Comparison of ENCODE assay signal across 8 cellular contexts in genomic region chr21:33642896-33643657, GRCh38. TPM values are rescaled to one million over a fixed set of nuclear protein-coding genes. Genes with fewer than 3 reads are reported as not detected.
DNase-seq lines count a peak whose midpoint lies in the region; ATAC-seq and TF ChIP-seq lines count a peak whose summit lies in the region.

No MANE protein-coding gene starts in this region.

- H3K36me3 ChIP-seq in ES-I3 (ENCODE audit: insufficient read depth, low read length) (no peaks in the 10 kb centered on the region), aorta (ENCODE audit: control insufficient read depth in 1 of 2, insufficient read depth in 2 of 2, low read length in 1 of 2) (no peaks in the 10 kb centered on the region)

- peaks cover 14% of the 10 kb centered on the region for H3K4me1 ChIP-seq in ES-I3 (ENCODE audit: insufficient read depth, low read length)
- peaks cover 0 to 4% of the 10 kb centered on the region in 2 donors for H3K4me1 ChIP-seq in aorta (ENCODE audit: control insufficient read depth in 1 of 2, insufficient read depth in 2 of 2, low read length in 2 of 2)

- peak overlapping the region; percentile 85 to 91 for H3K4me3 Mint-ChIP-seq in activated T-cell treated with anti-CD3 and anti-CD28 coated beads, Interleukin-2, amount 50 U/mL, for 72 hours
- H3K4me3 Mint-ChIP-seq in naive B cell: peak overlapping the region; percentile 81 to 94 (median 90)

- no peaks in the 10 kb centered on the region for H3K36me3 Mint-ChIP-seq in activated T-cell treated with anti-CD3 and anti-CD28 coated beads, Interleukin-2, amount 50 U/mL, for 72 hours (ENCODE audit: insufficient read depth in 2 of 2)
- no peaks in the 10 kb centered on the region for H3K36me3 Mint-ChIP-seq in naive B cell

- ATAC-seq in activated T-cell treated with anti-CD3 and anti-CD28 coated beads, Interleukin-2, amount 50 U/mL, for 72 hours (replicated peaks in 1 of 2): peak in 1 of 2 donors; percentile 2
- no peak for ATAC-seq in naive B cell (ENCODE audit: low read depth in 2 of 2)
- ATAC-seq in aorta (ENCODE audit: low FRiP score): no peak

- H3K9me3 Mint-ChIP-seq in activated T-cell treated with anti-CD3 and anti-CD28 coated beads, Interleukin-2, amount 50 U/mL, for 72 hours: no peaks in the 10 kb centered on the region
- H3K9me3 Mint-ChIP-seq in naive B cell: no peaks in the 10 kb centered on the region

- peaks cover 6% of the 10 kb centered on the region for H3K4me1 Mint-ChIP-seq in activated T-cell treated with anti-CD3 and anti-CD28 coated beads, Interleukin-2, amount 50 U/mL, for 72 hours (ENCODE audit: low read depth)
- H3K4me1 Mint-ChIP-seq in naive B cell: peaks cover 14 to 18% (median 16%) of the 10 kb centered on the region in 3 donors

- H3K27me3 Mint-ChIP-seq in activated T-cell treated with anti-CD3 and anti-CD28 coated beads, Interleukin-2, amount 50 U/mL, for 72 hours (ENCODE audit: low read depth): peaks cover 20% of the 10 kb centered on the region
- peaks cover 13 to 23% (median 20%) of the 10 kb centered on the region in 3 donors for H3K27me3 Mint-ChIP-seq in naive B cell

- no peaks in the 10 kb centered on the region for H3K27me3 ChIP-seq in aorta (ENCODE audit: control insufficient read depth in 1 of 2, insufficient read depth in 2 of 2, low read length in 1 of 2)

- TF ChIP-seq CTCF in LNCaP clone FGC (IDR thresholded peaks at IDR 0.05; ENCODE audit: control insufficient read depth, extremely low read depth, insufficient read depth) (no peak), fibroblast of mammary gland (conservative IDR thresholded peaks at IDR 0.05; ENCODE audit: control insufficient read depth, insufficient read depth, low read depth, low read length) (no peak)

- H3K4me3 ChIP-seq in LNCaP clone FGC (ENCODE audit: low read depth, low read length): peak overlapping the region; percentile 73
- H3K4me3 ChIP-seq in fibroblast of mammary gland (ENCODE audit: control insufficient read depth, low read depth, low read length): peak overlapping the region; percentile 95
- peak overlapping the region; percentile 58 to 94 for H3K4me3 ChIP-seq in aorta (ENCODE audit: low read length in 2 of 2)

- H3K9ac ChIP-seq in ES-I3 (ENCODE audit: low read depth, low read length): peak overlapping the region; percentile 85

- H3K9me3 ChIP-seq in ES-I3 (ENCODE audit: control insufficient read depth, insufficient read depth, low read length) (no peaks in the 10 kb centered on the region), aorta (ENCODE audit: control insufficient read depth, low read length) (no peaks in the 10 kb centered on the region)

- H3K27ac Mint-ChIP-seq in activated T-cell treated with anti-CD3 and anti-CD28 coated beads, Interleukin-2, amount 50 U/mL, for 72 hours: peak overlapping the region; percentile 38
- H3K27ac Mint-ChIP-seq in naive B cell: peak overlapping the region in 1 of 6 donors; percentile 61

- intact Hi-C loops in aorta (cut with DNase I): loop anchor here (1.0 to 10.0 kb wide), 7 partner anchors 44 to 254 kb away; partner anchors contain the start of gene DONSON (in 1 of the 2)

- peak overlapping the region; percentile 59 to 75 for H3K27ac ChIP-seq in aorta (ENCODE audit: low read depth in 1 of 2, low read length in 2 of 2)

- no peak for DNase-seq in LNCaP clone FGC (ENCODE audit: low read depth)
- peak; percentile 25 to 29 for DNase-seq in activated T-cell treated with anti-CD3 and anti-CD28 coated beads, Interleukin-2, amount 50 U/mL, for 72 hours
- DNase-seq in fibroblast of mammary gland (ENCODE audit: low read depth): peak; percentile 26
- DNase-seq in naive B cell: peak; percentile 14
- DNase-seq in aorta: peak; percentile 63 to 85
- no peak for DNase-seq in occipital lobe (lab: John Stamatoyannopoulos, UW)
- no peak for DNase-seq in superior temporal gyrus (ENCODE audit: extremely low spot score)

- WGBS in aorta, 2 donors: 0 to 1% methylated on average over 34 to 78 of the region's 78 CpGs

RNA-seq across cellular contexts. Expression of gene ITSN1, which starts 0.8 kb away (rescaled TPM):
- 1 to 10 TPM; 2.6 to 4.5 TPM for total RNA-seq in activated T-cell treated with anti-CD3 and anti-CD28 coated beads, Interleukin-2, amount 50 U/mL, for 72 hours
- polyA plus RNA-seq in naive B cell (ENCODE audit: low read depth in 6 of 6): 1 to 10 TPM in 2 of 6 donors, under 1 TPM in 3, not detected in 1; 0.12 to 1.4 (median 0.60) TPM
- 100 to 1,000 TPM in 1 of 2 donors, 10 to 100 TPM in 1; 52.7 to 103 TPM for total RNA-seq in aorta
- polyA plus RNA-seq in aorta: 10 to 100 TPM; 20.8 to 21.5 TPM
- 77.8 TPM for total RNA-seq in occipital lobe

RNA-seq across cellular contexts. Expression of gene CRYZL1, which starts 1.5 kb away (rescaled TPM):
- 10 to 100 TPM; 42.0 to 46.4 TPM for total RNA-seq in activated T-cell treated with anti-CD3 and anti-CD28 coated beads, Interleukin-2, amount 50 U/mL, for 72 hours
- 10 to 100 TPM; 28.5 to 44.4 (median 34.9) TPM for polyA plus RNA-seq in naive B cell (ENCODE audit: low read depth in 6 of 6)
- 10 to 100 TPM; 49.4 to 65.2 TPM for total RNA-seq in aorta
- polyA plus RNA-seq in aorta: 10 to 100 TPM; 57.7 to 65.2 TPM
- 73.2 TPM for total RNA-seq in occipital lobe

RNA-seq across cellular contexts. Expression of gene DONSON, which starts 54.6 kb away (rescaled TPM):
- 10 to 100 TPM; 39.7 to 46.5 TPM for total RNA-seq in activated T-cell treated with anti-CD3 and anti-CD28 coated beads, Interleukin-2, amount 50 U/mL, for 72 hours
- polyA plus RNA-seq in naive B cell (ENCODE audit: low read depth in 6 of 6) (1 to 10 TPM in 5 of 6 donors, not detected in 1; 1.2 to 2.4 (median 2.1) TPM), aorta (10 to 100 TPM in 1 of 2 donors, 1 to 10 TPM in 1; 2.5 to 12.4 TPM)
- total RNA-seq in aorta (10 to 100 TPM in 1 of 2 donors, 1 to 10 TPM in 1; 8.5 to 10.9 TPM), occipital lobe (21.7 TPM)

Comparison
In these comparisons a context has a peak if more than half of its experiments do, and no peak if none do; other contexts are left out.
1. DNase-seq: peak in activated T-cell treated with anti-CD3 and anti-CD28 coated beads, Interleukin-2, amount 50 U/mL, for 72 hours (2 of 2), fibroblast of mammary gland (single experiment), naive B cell (single experiment) and aorta (2 of 2); none in LNCaP clone FGC (single experiment), occipital lobe (single experiment) and superior temporal gyrus (single experiment).
2. RNA of gene ITSN1, which starts 0.8 kb away (total RNA-seq): 52.7 to 103 TPM in aorta and 77.8 TPM in occipital lobe (single experiment); 2.6 to 4.5 TPM in activated T-cell treated with anti-CD3 and anti-CD28 coated beads, Interleukin-2, amount 50 U/mL, for 72 hours; every median in the first group is over 4 times any median in the second.
3. Peak in every context shown above with its lines, with median percentiles within 50 percentile points of each other: H3K4me3 ChIP-seq.